1 cellular context compared by ENCODE assay signal in the genomic region with DNA sequence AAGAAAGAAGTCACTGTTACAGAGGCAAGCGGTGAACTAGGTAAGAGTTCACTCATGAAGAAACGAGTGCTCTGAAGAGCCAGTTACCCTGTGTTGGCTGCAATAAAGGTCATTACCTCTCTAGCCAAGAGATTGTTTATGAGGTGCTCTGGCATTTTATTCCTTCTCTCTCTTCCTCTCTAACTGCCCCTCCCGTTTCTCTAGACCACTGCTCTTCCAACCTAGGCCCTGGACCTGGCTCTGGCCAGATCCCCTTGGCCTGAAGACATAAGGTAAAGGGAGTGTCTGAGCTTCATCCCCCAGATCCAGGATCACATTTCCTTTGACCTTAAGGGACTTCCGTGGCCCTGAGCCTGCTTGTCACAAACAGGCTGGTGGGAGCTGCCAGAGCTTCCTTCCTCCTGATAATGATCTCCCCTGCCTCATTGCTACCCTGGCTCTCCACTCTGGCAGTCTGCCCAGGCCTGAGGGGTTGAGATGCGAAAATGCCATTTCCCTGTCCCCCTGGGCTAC.
TF ChIP-seq lines count a peak whose summit lies in the region.

No MANE protein-coding gene starts in this region.

TF ChIP-seq in HepG2, 621 proteins besides CTCF, POLR2A, EP300 and RAD21 (continued from another document and continues in another):
- TF ChIP-seq, protein P1, sequence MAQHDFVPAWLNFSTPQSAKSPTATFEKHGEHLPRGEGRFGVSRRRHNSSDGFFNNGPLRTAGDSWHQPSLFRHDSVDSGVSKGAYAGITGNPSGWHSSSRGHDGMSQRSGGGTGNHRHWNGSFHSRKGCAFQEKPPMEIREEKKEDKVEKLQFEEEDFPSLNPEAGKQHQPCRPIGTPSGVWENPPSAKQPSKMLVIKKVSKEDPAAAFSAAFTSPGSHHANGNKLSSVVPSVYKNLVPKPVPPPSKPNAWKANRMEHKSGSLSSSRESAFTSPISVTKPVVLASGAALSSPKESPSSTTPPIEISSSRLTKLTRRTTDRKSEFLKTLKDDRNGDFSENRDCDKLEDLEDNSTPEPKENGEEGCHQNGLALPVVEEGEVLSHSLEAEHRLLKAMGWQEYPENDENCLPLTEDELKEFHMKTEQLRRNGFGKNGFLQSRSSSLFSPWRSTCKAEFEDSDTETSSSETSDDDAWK (CRISPR knock-in tag; IDR thresholded peaks at IDR 0.05) = no peak
- TF ChIP-seq NFYC (CRISPR knock-in tag; IDR thresholded peaks at IDR 0.05) (no peak), THYN1 (CRISPR knock-in tag; IDR thresholded peaks at IDR 0.05; ENCODE audit: borderline replicate concordance, low read depth) (no peak), BRCA1 (CRISPR knock-in tag; IDR thresholded peaks at IDR 0.05) (no peak), SMYD3 (CRISPR knock-in tag; IDR thresholded peaks at IDR 0.05) (no peak), ZNF556 (CRISPR knock-in tag; IDR thresholded peaks at IDR 0.05; ENCODE audit: borderline replicate concordance) (no peak), AHR (CRISPR knock-in tag; IDR thresholded peaks at IDR 0.05) (no peak), MYNN (CRISPR knock-in tag; IDR thresholded peaks at IDR 0.05; ENCODE audit: low read depth) (no peak), IRX3 (CRISPR knock-in tag; IDR thresholded peaks at IDR 0.05; ENCODE audit: borderline replicate concordance, low read depth) (no peak), IKZF5 (CRISPR knock-in tag; IDR thresholded peaks at IDR 0.05) (peak; percentile 57), SAP130 (CRISPR knock-in tag; IDR thresholded peaks at IDR 0.05; ENCODE audit: low read depth) (peak; percentile 55), TOPORS (CRISPR knock-in tag; IDR thresholded peaks at IDR 0.05) (no peak), KDM5B (CRISPR knock-in tag; IDR thresholded peaks at IDR 0.05; ENCODE audit: borderline replicate concordance) (no peak), GTF3A (CRISPR knock-in tag; conservative IDR thresholded peaks at IDR 0.05) (no peak), ZNF678 (CRISPR knock-in tag; IDR thresholded peaks at IDR 0.05) (no peak), PREB (CRISPR knock-in tag; IDR thresholded peaks at IDR 0.05) (no peak), DPF2 (CRISPR knock-in tag; IDR thresholded peaks at IDR 0.05; ENCODE audit: borderline replicate concordance, low read depth) (0 out of 2 replicates have a peak, but pooled peaks have one; percentile 19), FIP1L1 (IDR thresholded peaks at IDR 0.05; ENCODE audit: borderline replicate concordance, insufficient read depth, low read depth, low read length) (no peak), ZNF18 (CRISPR knock-in tag; IDR thresholded peaks at IDR 0.05; ENCODE audit: insufficient replicate concordance) (no peak), CEBPG (CRISPR knock-in tag; IDR thresholded peaks at IDR 0.05) (peak; percentile 99; the same call in 1 of the 2 replicates), ZNF609 (CRISPR knock-in tag; IDR thresholded peaks at IDR 0.05; ENCODE audit: borderline replicate concordance) (no peak), ZNF251 (CRISPR knock-in tag; IDR thresholded peaks at IDR 0.05) (no peak), SNAPC4 (CRISPR knock-in tag; IDR thresholded peaks at IDR 0.05) (no peak), PHF8 (CRISPR knock-in tag; IDR thresholded peaks at IDR 0.05) (no peak), HOXA3 (CRISPR knock-in tag; IDR thresholded peaks at IDR 0.05) (peak; percentile 47; the same call in 1 of the 2 replicates), FLYWCH1 (CRISPR knock-in tag; IDR thresholded peaks at IDR 0.05) (no peak)
- TF ChIP-seq, protein P2, sequence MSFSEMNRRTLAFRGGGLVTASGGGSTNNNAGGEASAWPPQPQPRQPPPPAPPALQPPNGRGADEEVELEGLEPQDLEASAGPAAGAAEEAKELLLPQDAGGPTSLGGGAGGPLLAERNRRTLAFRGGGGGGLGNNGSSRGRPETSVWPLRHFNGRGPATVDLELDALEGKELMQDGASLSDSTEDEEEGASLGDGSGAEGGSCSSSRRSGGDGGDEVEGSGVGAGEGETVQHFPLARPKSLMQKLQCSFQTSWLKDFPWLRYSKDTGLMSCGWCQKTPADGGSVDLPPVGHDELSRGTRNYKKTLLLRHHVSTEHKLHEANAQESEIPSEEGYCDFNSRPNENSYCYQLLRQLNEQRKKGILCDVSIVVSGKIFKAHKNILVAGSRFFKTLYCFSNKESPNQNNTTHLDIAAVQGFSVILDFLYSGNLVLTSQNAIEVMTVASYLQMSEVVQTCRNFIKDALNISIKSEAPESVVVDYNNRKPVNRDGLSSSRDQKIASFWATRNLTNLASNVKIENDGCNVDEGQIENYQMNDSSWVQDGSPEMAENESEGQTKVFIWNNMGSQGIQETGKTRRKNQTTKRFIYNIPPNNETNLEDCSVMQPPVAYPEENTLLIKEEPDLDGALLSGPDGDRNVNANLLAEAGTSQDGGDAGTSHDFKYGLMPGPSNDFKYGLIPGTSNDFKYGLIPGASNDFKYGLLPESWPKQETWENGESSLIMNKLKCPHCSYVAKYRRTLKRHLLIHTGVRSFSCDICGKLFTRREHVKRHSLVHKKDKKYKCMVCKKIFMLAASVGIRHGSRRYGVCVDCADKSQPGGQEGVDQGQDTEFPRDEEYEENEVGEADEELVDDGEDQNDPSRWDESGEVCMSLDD (CRISPR knock-in tag; IDR thresholded peaks at IDR 0.05; ENCODE audit: borderline replicate concordance) = no peak
- TF ChIP-seq, protein P3, sequence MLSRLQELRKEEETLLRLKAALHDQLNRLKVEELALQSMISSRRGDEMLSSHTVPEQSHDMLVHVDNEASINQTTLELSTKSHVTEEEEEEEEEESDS (CRISPR knock-in tag; IDR thresholded peaks at IDR 0.05; ENCODE audit: borderline replicate concordance) = no peak
- TF ChIP-seq, protein P4, sequence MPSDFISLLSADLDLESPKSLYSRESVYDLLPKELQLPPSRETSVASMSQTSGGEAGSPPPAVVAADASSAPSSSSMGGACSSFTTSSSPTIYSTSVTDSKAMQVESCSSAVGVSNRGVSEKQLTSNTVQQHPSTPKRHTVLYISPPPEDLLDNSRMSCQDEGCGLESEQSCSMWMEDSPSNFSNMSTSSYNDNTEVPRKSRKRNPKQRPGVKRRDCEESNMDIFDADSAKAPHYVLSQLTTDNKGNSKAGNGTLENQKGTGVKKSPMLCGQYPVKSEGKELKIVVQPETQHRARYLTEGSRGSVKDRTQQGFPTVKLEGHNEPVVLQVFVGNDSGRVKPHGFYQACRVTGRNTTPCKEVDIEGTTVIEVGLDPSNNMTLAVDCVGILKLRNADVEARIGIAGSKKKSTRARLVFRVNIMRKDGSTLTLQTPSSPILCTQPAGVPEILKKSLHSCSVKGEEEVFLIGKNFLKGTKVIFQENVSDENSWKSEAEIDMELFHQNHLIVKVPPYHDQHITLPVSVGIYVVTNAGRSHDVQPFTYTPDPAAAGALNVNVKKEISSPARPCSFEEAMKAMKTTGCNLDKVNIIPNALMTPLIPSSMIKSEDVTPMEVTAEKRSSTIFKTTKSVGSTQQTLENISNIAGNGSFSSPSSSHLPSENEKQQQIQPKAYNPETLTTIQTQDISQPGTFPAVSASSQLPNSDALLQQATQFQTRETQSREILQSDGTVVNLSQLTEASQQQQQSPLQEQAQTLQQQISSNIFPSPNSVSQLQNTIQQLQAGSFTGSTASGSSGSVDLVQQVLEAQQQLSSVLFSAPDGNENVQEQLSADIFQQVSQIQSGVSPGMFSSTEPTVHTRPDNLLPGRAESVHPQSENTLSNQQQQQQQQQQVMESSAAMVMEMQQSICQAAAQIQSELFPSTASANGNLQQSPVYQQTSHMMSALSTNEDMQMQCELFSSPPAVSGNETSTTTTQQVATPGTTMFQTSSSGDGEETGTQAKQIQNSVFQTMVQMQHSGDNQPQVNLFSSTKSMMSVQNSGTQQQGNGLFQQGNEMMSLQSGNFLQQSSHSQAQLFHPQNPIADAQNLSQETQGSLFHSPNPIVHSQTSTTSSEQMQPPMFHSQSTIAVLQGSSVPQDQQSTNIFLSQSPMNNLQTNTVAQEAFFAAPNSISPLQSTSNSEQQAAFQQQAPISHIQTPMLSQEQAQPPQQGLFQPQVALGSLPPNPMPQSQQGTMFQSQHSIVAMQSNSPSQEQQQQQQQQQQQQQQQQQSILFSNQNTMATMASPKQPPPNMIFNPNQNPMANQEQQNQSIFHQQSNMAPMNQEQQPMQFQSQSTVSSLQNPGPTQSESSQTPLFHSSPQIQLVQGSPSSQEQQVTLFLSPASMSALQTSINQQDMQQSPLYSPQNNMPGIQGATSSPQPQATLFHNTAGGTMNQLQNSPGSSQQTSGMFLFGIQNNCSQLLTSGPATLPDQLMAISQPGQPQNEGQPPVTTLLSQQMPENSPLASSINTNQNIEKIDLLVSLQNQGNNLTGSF (CRISPR knock-in tag; IDR thresholded peaks at IDR 0.05) = no peak
